Comparison of ENCODE assay signal across 1 cellular context in the genomic region with DNA sequence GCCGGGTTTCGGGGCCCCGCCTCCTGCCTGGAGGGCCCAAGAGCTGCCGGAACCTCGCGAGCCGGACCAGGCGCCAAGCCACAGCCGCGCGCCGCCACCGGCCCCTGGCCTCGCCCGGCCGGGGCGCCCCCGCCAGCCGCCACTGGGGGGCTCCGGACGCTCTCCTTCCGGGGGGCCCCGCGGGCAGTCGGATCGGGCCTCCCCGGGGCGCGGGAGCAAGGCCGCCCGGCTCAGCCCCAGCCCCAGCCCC.
A peak's percentile ranks its signal among the peaks of the same experiment; 100 is the strongest.
TF ChIP-seq lines count a peak whose summit lies in the region.

No MANE protein-coding gene starts in this region.

TF ChIP-seq in HepG2, 621 proteins besides CTCF, POLR2A, EP300 and RAD21 (continued from another document and continues in another):
- no peak for TF ChIP-seq SMAD1 (CRISPR knock-in tag; IDR thresholded peaks at IDR 0.05; ENCODE audit: borderline replicate concordance, low read depth)
- TF ChIP-seq, protein P1, sequence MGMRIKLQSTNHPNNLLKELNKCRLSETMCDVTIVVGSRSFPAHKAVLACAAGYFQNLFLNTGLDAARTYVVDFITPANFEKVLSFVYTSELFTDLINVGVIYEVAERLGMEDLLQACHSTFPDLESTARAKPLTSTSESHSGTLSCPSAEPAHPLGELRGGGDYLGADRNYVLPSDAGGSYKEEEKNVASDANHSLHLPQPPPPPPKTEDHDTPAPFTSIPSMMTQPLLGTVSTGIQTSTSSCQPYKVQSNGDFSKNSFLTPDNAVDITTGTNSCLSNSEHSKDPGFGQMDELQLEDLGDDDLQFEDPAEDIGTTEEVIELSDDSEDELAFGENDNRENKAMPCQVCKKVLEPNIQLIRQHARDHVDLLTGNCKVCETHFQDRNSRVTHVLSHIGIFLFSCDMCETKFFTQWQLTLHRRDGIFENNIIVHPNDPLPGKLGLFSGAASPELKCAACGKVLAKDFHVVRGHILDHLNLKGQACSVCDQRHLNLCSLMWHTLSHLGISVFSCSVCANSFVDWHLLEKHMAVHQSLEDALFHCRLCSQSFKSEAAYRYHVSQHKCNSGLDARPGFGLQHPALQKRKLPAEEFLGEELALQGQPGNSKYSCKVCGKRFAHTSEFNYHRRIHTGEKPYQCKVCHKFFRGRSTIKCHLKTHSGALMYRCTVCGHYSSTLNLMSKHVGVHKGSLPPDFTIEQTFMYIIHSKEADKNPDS (CRISPR knock-in tag; IDR thresholded peaks at IDR 0.05), result no peak
- no peak for TF ChIP-seq ZNF407 (CRISPR knock-in tag; IDR thresholded peaks at IDR 0.05; ENCODE audit: not compliant biosample characterization)
- TF ChIP-seq REPIN1 (CRISPR knock-in tag; IDR thresholded peaks at IDR 0.05; ENCODE audit: borderline replicate concordance, low read depth), result no peak
- TF ChIP-seq, protein P2, sequence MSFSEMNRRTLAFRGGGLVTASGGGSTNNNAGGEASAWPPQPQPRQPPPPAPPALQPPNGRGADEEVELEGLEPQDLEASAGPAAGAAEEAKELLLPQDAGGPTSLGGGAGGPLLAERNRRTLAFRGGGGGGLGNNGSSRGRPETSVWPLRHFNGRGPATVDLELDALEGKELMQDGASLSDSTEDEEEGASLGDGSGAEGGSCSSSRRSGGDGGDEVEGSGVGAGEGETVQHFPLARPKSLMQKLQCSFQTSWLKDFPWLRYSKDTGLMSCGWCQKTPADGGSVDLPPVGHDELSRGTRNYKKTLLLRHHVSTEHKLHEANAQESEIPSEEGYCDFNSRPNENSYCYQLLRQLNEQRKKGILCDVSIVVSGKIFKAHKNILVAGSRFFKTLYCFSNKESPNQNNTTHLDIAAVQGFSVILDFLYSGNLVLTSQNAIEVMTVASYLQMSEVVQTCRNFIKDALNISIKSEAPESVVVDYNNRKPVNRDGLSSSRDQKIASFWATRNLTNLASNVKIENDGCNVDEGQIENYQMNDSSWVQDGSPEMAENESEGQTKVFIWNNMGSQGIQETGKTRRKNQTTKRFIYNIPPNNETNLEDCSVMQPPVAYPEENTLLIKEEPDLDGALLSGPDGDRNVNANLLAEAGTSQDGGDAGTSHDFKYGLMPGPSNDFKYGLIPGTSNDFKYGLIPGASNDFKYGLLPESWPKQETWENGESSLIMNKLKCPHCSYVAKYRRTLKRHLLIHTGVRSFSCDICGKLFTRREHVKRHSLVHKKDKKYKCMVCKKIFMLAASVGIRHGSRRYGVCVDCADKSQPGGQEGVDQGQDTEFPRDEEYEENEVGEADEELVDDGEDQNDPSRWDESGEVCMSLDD (CRISPR knock-in tag; IDR thresholded peaks at IDR 0.05; ENCODE audit: borderline replicate concordance), result peak; percentile 83; the same call in 1 of the 2 replicates
- TF ChIP-seq, protein P3, sequence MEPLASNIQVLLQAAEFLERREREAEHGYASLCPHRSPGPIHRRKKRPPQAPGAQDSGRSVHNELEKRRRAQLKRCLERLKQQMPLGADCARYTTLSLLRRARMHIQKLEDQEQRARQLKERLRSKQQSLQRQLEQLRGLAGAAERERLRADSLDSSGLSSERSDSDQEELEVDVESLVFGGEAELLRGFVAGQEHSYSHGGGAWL (CRISPR knock-in tag; IDR thresholded peaks at IDR 0.05), result no peak
- TF ChIP-seq CHD2 (IDR thresholded peaks at IDR 0.05; ENCODE audit: low read depth, low read length), result peak; percentile 34; the same call in 1 of the 2 replicates
- no peak for TF ChIP-seq SRY (CRISPR knock-in tag; IDR thresholded peaks at IDR 0.05)
- TF ChIP-seq, protein P4, sequence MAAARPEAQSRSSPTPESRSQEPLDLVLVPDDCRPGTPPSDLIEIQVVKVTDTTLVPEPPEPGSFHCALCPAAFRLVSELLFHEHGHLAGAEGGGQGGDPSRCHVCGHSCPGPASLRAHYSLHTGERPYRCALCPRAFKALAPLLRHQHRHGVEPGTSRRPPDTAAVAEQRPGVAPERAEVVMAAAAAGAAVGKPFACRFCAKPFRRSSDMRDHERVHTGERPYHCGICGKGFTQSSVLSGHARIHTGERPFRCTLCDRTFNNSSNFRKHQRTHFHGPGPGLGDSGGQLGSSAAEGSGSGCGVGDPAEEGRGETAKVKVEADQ (CRISPR knock-in tag; IDR thresholded peaks at IDR 0.05; ENCODE audit: borderline replicate concordance), result no peak
- TF ChIP-seq TRIM24 (CRISPR knock-in tag; IDR thresholded peaks at IDR 0.05), result no peak
- TF ChIP-seq ZNF674 (CRISPR knock-in tag; IDR thresholded peaks at IDR 0.05; ENCODE audit: low read depth), result no peak
- TF ChIP-seq MTF1 (CRISPR knock-in tag; IDR thresholded peaks at IDR 0.05), result no peak
- TF ChIP-seq, protein P5, sequence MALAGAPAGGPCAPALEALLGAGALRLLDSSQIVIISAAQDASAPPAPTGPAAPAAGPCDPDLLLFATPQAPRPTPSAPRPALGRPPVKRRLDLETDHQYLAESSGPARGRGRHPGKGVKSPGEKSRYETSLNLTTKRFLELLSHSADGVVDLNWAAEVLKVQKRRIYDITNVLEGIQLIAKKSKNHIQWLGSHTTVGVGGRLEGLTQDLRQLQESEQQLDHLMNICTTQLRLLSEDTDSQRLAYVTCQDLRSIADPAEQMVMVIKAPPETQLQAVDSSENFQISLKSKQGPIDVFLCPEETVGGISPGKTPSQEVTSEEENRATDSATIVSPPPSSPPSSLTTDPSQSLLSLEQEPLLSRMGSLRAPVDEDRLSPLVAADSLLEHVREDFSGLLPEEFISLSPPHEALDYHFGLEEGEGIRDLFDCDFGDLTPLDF (CRISPR knock-in tag; IDR thresholded peaks at IDR 0.05), result no peak
- TF ChIP-seq RFX1 (IDR thresholded peaks at IDR 0.05), result no peak
- no peak for TF ChIP-seq PLRG1 (conservative IDR thresholded peaks at IDR 0.05)
- TF ChIP-seq, protein P6, sequence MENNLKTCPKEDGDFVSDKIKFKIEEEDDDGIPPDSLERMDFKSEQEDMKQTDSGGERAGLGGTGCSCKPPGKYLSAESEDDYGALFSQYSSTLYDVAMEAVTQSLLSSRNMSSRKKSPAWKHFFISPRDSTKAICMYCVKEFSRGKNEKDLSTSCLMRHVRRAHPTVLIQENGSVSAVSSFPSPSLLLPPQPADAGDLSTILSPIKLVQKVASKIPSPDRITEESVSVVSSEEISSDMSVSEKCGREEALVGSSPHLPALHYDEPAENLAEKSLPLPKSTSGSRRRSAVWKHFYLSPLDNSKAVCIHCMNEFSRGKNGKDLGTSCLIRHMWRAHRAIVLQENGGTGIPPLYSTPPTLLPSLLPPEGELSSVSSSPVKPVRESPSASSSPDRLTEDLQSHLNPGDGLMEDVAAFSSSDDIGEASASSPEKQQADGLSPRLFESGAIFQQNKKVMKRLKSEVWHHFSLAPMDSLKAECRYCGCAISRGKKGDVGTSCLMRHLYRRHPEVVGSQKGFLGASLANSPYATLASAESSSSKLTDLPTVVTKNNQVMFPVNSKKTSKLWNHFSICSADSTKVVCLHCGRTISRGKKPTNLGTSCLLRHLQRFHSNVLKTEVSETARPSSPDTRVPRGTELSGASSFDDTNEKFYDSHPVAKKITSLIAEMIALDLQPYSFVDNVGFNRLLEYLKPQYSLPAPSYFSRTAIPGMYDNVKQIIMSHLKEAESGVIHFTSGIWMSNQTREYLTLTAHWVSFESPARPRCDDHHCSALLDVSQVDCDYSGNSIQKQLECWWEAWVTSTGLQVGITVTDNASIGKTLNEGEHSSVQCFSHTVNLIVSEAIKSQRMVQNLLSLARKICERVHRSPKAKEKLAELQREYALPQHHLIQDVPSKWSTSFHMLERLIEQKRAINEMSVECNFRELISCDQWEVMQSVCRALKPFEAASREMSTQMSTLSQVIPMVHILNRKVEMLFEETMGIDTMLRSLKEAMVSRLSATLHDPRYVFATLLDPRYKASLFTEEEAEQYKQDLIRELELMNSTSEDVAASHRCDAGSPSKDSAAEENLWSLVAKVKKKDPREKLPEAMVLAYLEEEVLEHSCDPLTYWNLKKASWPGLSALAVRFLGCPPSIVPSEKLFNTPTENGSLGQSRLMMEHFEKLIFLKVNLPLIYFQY (CRISPR knock-in tag; IDR thresholded peaks at IDR 0.05; ENCODE audit: borderline replicate concordance), result peak; percentile 24; the same call in 1 of the 2 replicates
- TF ChIP-seq TAF1 (CRISPR knock-in tag; IDR thresholded peaks at IDR 0.05), result no peak
- TF ChIP-seq ELF4 (CRISPR knock-in tag; IDR thresholded peaks at IDR 0.05; ENCODE audit: borderline replicate concordance), result no peak
- no peak for TF ChIP-seq ZNF124 (CRISPR knock-in tag; IDR thresholded peaks at IDR 0.05)
- TF ChIP-seq MYNN (CRISPR knock-in tag; IDR thresholded peaks at IDR 0.05; ENCODE audit: low read depth), result no peak
- TF ChIP-seq PPARG (CRISPR knock-in tag; conservative IDR thresholded peaks at IDR 0.05), result no peak
- TF ChIP-seq ZNF781 (CRISPR knock-in tag; IDR thresholded peaks at IDR 0.05; ENCODE audit: borderline replicate concordance, not compliant biosample characterization), result no peak
- TF ChIP-seq ZKSCAN8 (CRISPR knock-in tag; IDR thresholded peaks at IDR 0.05; ENCODE audit: borderline replicate concordance), result no peak
- peak; percentile 70 for TF ChIP-seq YY1 (IDR thresholded peaks at IDR 0.05; ENCODE audit: insufficient read depth, insufficient replicate concordance, low read depth, low read length)
- no peak for TF ChIP-seq TBX3 (IDR thresholded peaks at IDR 0.05; ENCODE audit: borderline replicate concordance)
- TF ChIP-seq TOE1 (CRISPR knock-in tag; IDR thresholded peaks at IDR 0.05), result no peak
- TF ChIP-seq, protein P7, sequence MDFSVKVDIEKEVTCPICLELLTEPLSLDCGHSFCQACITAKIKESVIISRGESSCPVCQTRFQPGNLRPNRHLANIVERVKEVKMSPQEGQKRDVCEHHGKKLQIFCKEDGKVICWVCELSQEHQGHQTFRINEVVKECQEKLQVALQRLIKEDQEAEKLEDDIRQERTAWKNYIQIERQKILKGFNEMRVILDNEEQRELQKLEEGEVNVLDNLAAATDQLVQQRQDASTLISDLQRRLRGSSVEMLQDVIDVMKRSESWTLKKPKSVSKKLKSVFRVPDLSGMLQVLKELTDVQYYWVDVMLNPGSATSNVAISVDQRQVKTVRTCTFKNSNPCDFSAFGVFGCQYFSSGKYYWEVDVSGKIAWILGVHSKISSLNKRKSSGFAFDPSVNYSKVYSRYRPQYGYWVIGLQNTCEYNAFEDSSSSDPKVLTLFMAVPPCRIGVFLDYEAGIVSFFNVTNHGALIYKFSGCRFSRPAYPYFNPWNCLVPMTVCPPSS (IDR thresholded peaks at IDR 0.05), result no peak
- TF ChIP-seq SP2 (CRISPR knock-in tag; IDR thresholded peaks at IDR 0.05), result 0 out of 2 replicates have a peak, but pooled peaks have one; percentile 0
- peak; percentile 64 for TF ChIP-seq ETV5 (CRISPR knock-in tag; IDR thresholded peaks at IDR 0.05; ENCODE audit: borderline replicate concordance)
- no peak for TF ChIP-seq ZNF556 (CRISPR knock-in tag; IDR thresholded peaks at IDR 0.05; ENCODE audit: borderline replicate concordance)
- TF ChIP-seq, protein P8, sequence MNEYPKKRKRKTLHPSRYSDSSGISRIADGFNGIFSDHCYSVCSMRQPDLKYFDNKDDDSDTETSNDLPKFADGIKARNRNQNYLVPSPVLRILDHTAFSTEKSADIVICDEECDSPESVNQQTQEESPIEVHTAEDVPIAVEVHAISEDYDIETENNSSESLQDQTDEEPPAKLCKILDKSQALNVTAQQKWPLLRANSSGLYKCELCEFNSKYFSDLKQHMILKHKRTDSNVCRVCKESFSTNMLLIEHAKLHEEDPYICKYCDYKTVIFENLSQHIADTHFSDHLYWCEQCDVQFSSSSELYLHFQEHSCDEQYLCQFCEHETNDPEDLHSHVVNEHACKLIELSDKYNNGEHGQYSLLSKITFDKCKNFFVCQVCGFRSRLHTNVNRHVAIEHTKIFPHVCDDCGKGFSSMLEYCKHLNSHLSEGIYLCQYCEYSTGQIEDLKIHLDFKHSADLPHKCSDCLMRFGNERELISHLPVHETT (CRISPR knock-in tag; conservative IDR thresholded peaks at IDR 0.05), result peak; percentile 82; the same call in 1 of the 2 replicates
